2 cellular contexts compared by ENCODE assay signal in the genomic region with DNA sequence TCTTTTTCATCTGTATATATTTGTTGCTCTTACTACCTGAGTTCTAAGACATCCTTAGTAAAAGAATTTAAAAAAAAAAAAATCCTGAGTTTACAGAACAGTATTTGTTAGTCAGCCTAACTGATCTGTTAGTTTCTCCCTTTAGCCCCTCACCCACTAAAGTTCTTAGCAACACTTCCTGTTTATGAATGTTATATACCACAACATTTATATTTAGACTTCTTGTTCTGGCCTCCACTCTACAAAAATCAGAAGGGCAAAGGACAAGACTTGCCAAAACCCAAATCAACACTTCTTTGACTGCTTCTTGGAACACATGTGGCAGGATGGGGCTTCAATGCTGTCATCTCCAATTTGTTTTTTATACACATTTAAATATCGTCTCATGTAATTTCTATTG.
TF ChIP-seq lines count a peak whose summit lies in the region.

No MANE protein-coding gene starts in this region.

TF ChIP-seq in HepG2, 621 proteins besides CTCF, POLR2A, EP300 and RAD21:
- TF ChIP-seq ZNF441 (CRISPR knock-in tag; IDR thresholded peaks at IDR 0.05; ENCODE audit: borderline replicate concordance) (no peak), NFRKB (IDR thresholded peaks at IDR 0.05) (no peak), ZBTB25 (CRISPR knock-in tag; IDR thresholded peaks at IDR 0.05) (no peak), MTF2 (CRISPR knock-in tag; IDR thresholded peaks at IDR 0.05; ENCODE audit: borderline replicate concordance) (no peak), KDM5B (CRISPR knock-in tag; IDR thresholded peaks at IDR 0.05; ENCODE audit: borderline replicate concordance) (no peak), ZNF879 (CRISPR knock-in tag; IDR thresholded peaks at IDR 0.05) (no peak), SOX13 (IDR thresholded peaks at IDR 0.05) (no peak), SOX13 (CRISPR knock-in tag; conservative IDR thresholded peaks at IDR 0.05 in 1 of 2, IDR thresholded peaks at IDR 0.05 in 1 of 2) (no peak), XRCC5 (optimal IDR thresholded peaks at IDR 0.05; ENCODE audit: low read length) (no peak), ATRX (CRISPR knock-in tag; IDR thresholded peaks at IDR 0.05; ENCODE audit: borderline replicate concordance) (no peak), PCBP2 (optimal IDR thresholded peaks at IDR 0.05; ENCODE audit: low read depth, low read length, poor library complexity, severe bottlenecking) (no peak), EZH2 (conservative IDR thresholded peaks at IDR 0.05; ENCODE audit: low read depth, low read length) (no peak), ZFYVE20 (CRISPR knock-in tag; IDR thresholded peaks at IDR 0.05; ENCODE audit: borderline replicate concordance, low read depth) (no peak), ZNF589 (CRISPR knock-in tag; conservative IDR thresholded peaks at IDR 0.05) (no peak)
- TF ChIP-seq, protein P1, sequence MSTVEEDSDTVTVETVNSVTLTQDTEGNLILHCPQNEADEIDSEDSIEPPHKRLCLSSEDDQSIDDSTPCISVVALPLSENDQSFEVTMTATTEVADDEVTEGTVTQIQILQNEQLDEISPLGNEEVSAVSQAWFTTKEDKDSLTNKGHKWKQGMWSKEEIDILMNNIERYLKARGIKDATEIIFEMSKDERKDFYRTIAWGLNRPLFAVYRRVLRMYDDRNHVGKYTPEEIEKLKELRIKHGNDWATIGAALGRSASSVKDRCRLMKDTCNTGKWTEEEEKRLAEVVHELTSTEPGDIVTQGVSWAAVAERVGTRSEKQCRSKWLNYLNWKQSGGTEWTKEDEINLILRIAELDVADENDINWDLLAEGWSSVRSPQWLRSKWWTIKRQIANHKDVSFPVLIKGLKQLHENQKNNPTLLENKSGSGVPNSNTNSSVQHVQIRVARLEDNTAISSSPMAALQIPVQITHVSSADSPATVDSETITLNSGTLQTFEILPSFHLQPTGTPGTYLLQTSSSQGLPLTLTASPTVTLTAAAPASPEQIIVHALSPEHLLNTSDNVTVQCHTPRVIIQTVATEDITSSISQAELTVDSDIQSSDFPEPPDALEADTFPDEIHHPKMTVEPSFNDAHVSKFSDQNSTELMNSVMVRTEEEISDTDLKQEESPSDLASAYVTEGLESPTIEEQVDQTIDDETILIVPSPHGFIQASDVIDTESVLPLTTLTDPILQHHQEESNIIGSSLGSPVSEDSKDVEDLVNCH (CRISPR knock-in tag; IDR thresholded peaks at IDR 0.05): no peak

TF ChIP-seq in GM12878, 131 proteins besides CTCF, POLR2A, EP300 and RAD21 (continues in another document):
- no peak for TF ChIP-seq TCF12 (IDR thresholded peaks at IDR 0.05; ENCODE audit: low read depth, low read length)
- TF ChIP-seq NR2C1 (IDR thresholded peaks at IDR 0.05): no peak
- no peak for TF ChIP-seq BMI1 (IDR thresholded peaks at IDR 0.05; ENCODE audit: borderline replicate concordance)
- TF ChIP-seq CEBPB (IDR thresholded peaks at IDR 0.05; ENCODE audit: borderline replicate concordance in 1 of 2, low read depth in 2 of 2, low read length in 2 of 2): no peak
- no peak for TF ChIP-seq WRNIP1 (IDR thresholded peaks at IDR 0.05; ENCODE audit: borderline replicate concordance, low read depth, low read length)
- 0 out of 2 replicates have a peak, but pooled peaks have one; percentile 60 for TF ChIP-seq CBX5 (IDR thresholded peaks at IDR 0.05; ENCODE audit: low read depth)
- no peak for TF ChIP-seq PML (IDR thresholded peaks at IDR 0.05; ENCODE audit: low read length)
- TF ChIP-seq RUNX3 (IDR thresholded peaks at IDR 0.05; ENCODE audit: low read length): peak; percentile 85
- TF ChIP-seq SMARCA5 (IDR thresholded peaks at IDR 0.05): no peak
- TF ChIP-seq HDAC6 (IDR thresholded peaks at IDR 0.05; ENCODE audit: unreplicated experiment): no peak
- TF ChIP-seq EZH2 (IDR thresholded peaks at IDR 0.05; ENCODE audit: borderline replicate concordance, control insufficient read depth, low read depth, low read length): no peak
- peak; percentile 62 for TF ChIP-seq NFIC (IDR thresholded peaks at IDR 0.05; ENCODE audit: low read depth, low read length)
- peak; percentile 90 for TF ChIP-seq MEF2A (IDR thresholded peaks at IDR 0.05; ENCODE audit: insufficient read depth, low read depth, low read length)
- no peak for TF ChIP-seq IRF4 (IDR thresholded peaks at IDR 0.05; ENCODE audit: low read depth, low read length)
- TF ChIP-seq TCF7 (IDR thresholded peaks at IDR 0.05; ENCODE audit: borderline replicate concordance): no peak
- TF ChIP-seq TARDBP (IDR thresholded peaks at IDR 0.05; ENCODE audit: borderline replicate concordance): no peak
- TF ChIP-seq HSF1 (IDR thresholded peaks at IDR 0.05; ENCODE audit: low read depth, low read length): no peak
- no peak for TF ChIP-seq MYC (IDR thresholded peaks at IDR 0.05; ENCODE audit: insufficient read depth, insufficient read length, insufficient replicate concordance, low read length, severe bottlenecking)
- TF ChIP-seq, protein P2, sequence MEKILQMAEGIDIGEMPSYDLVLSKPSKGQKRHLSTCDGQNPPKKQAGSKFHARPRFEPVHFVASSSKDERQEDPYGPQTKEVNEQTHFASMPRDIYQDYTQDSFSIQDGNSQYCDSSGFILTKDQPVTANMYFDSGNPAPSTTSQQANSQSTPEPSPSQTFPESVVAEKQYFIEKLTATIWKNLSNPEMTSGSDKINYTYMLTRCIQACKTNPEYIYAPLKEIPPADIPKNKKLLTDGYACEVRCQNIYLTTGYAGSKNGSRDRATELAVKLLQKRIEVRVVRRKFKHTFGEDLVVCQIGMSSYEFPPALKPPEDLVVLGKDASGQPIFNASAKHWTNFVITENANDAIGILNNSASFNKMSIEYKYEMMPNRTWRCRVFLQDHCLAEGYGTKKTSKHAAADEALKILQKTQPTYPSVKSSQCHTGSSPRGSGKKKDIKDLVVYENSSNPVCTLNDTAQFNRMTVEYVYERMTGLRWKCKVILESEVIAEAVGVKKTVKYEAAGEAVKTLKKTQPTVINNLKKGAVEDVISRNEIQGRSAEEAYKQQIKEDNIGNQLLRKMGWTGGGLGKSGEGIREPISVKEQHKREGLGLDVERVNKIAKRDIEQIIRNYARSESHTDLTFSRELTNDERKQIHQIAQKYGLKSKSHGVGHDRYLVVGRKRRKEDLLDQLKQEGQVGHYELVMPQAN (conservative IDR thresholded peaks at IDR 0.05): no peak
- no peak for TF ChIP-seq NR2C2 (IDR thresholded peaks at IDR 0.05; ENCODE audit: borderline replicate concordance, control insufficient read depth, insufficient read length, low read depth)
- TF ChIP-seq FOXM1 (IDR thresholded peaks at IDR 0.05; ENCODE audit: low read depth, low read length): peak; percentile 78
- TF ChIP-seq, protein P3, sequence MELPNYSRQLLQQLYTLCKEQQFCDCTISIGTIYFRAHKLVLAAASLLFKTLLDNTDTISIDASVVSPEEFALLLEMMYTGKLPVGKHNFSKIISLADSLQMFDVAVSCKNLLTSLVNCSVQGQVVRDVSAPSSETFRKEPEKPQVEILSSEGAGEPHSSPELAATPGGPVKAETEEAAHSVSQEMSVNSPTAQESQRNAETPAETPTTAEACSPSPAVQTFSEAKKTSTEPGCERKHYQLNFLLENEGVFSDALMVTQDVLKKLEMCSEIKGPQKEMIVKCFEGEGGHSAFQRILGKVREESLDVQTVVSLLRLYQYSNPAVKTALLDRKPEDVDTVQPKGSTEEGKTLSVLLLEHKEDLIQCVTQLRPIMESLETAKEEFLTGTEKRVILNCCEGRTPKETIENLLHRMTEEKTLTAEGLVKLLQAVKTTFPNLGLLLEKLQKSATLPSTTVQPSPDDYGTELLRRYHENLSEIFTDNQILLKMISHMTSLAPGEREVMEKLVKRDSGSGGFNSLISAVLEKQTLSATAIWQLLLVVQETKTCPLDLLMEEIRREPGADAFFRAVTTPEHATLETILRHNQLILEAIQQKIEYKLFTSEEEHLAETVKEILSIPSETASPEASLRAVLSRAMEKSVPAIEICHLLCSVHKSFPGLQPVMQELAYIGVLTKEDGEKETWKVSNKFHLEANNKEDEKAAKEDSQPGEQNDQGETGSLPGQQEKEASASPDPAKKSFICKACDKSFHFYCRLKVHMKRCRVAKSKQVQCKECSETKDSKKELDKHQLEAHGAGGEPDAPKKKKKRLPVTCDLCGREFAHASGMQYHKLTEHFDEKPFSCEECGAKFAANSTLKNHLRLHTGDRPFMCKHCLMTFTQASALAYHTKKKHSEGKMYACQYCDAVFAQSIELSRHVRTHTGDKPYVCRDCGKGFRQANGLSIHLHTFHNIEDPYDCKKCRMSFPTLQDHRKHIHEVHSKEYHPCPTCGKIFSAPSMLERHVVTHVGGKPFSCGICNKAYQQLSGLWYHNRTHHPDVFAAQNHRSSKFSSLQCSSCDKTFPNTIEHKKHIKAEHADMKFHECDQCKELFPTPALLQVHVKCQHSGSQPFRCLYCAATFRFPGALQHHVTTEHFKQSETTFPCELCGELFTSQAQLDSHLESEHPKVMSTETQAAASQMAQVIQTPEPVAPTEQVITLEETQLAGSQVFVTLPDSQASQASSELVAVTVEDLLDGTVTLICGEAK (IDR thresholded peaks at IDR 0.05; ENCODE audit: borderline replicate concordance): no peak
- no peak for TF ChIP-seq ZNF207 (IDR thresholded peaks at IDR 0.05; ENCODE audit: borderline replicate concordance)
- no peak for TF ChIP-seq IRF5 (IDR thresholded peaks at IDR 0.05; ENCODE audit: borderline replicate concordance)
- TF ChIP-seq, protein P4, sequence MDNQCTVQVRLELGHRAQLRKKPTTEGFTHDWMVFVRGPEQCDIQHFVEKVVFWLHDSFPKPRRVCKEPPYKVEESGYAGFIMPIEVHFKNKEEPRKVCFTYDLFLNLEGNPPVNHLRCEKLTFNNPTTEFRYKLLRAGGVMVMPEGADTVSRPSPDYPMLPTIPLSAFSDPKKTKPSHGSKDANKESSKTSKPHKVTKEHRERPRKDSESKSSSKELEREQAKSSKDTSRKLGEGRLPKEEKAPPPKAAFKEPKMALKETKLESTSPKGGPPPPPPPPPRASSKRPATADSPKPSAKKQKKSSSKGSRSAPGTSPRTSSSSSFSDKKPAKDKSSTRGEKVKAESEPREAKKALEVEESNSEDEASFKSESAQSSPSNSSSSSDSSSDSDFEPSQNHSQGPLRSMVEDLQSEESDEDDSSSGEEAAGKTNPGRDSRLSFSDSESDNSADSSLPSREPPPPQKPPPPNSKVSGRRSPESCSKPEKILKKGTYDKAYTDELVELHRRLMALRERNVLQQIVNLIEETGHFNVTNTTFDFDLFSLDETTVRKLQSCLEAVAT (IDR thresholded peaks at IDR 0.05): no peak
- TF ChIP-seq MTA3 (IDR thresholded peaks at IDR 0.05; ENCODE audit: borderline replicate concordance, low read length): no peak
- no peak for TF ChIP-seq YY1 (IDR thresholded peaks at IDR 0.05; ENCODE audit: low read depth, low read length)
- TF ChIP-seq CHD1 (IDR thresholded peaks at IDR 0.05; ENCODE audit: low read depth, low read length): no peak
- no peak for TF ChIP-seq NBN (IDR thresholded peaks at IDR 0.05)
- no peak for TF ChIP-seq RBBP5 (conservative IDR thresholded peaks at IDR 0.05)
- TF ChIP-seq BACH1 (IDR thresholded peaks at IDR 0.05; ENCODE audit: borderline replicate concordance): no peak
- TF ChIP-seq MAX (IDR thresholded peaks at IDR 0.05; ENCODE audit: low read depth, low read length): no peak
- TF ChIP-seq TCF3 (IDR thresholded peaks at IDR 0.05; ENCODE audit: borderline replicate concordance, insufficient read depth, low read depth, low read length): no peak
- TF ChIP-seq MEF2B (IDR thresholded peaks at IDR 0.05; ENCODE audit: partially characterized antibody, poor library complexity, severe bottlenecking): peak; percentile 32
- no peak for TF ChIP-seq ZNF592 (IDR thresholded peaks at IDR 0.05)
